Comparison of ENCODE assay signal across 8 cellular contexts in genomic region chr19:58021541-58022282, GRCh38. TPM values are rescaled to one million over a fixed set of nuclear protein-coding genes. Genes with fewer than 3 reads are reported as not detected.
DNase-seq lines count a peak whose midpoint lies in the region; ATAC-seq and TF ChIP-seq lines count a peak whose summit lies in the region.

No MANE protein-coding gene starts in this region.

- peak overlapping the region; percentile 46 for H2AFZ ChIP-seq in SU-DHL-6 (ENCODE audit: low read depth, low read length, severe bottlenecking)

- H3K27me3 ChIP-seq in SU-DHL-6 (ENCODE audit: low read length), result no peaks in the 10 kb centered on the region
- H3K27me3 ChIP-seq in tibial artery, result peaks cover 0 to 3% of the 10 kb centered on the region in 2 donors

- H3K79me2 ChIP-seq in SU-DHL-6 (ENCODE audit: insufficient read depth, low read length), result no peaks in the 10 kb centered on the region

- no peaks in the 10 kb centered on the region for H3F3A ChIP-seq in SU-DHL-6 (ENCODE audit: insufficient read depth)

- intact Hi-C loops in tibial artery (cut with DNase I; ENCODE audit: low total_unique reads), result loop anchor here (1.0 kb wide), 1 partner anchor 133 kb away; no protein-coding TSS in a partner anchor

- H3K4me1 ChIP-seq in tibial artery, result no peaks in the 10 kb centered on the region

- H3K27ac ChIP-seq in C4-2B (no peak overlapping the region), SU-DHL-6 (ENCODE audit: low read depth, low read length) (no peak overlapping the region), tibial artery (no peak overlapping the region)

- no peak overlapping the region for H3K4me3 ChIP-seq in SU-DHL-6 (ENCODE audit: insufficient read depth, low read length, poor library complexity, severe bottlenecking)
- H3K4me3 ChIP-seq in tibial artery, result no peak overlapping the region

- H3K9me3 ChIP-seq in SU-DHL-6 (ENCODE audit: insufficient read depth, low read length) (no peaks in the 10 kb centered on the region), tibial artery (peaks cover 0 to 5% (median 0%) of the 10 kb centered on the region in 3 donors)

- H4K20me1 ChIP-seq in SU-DHL-6 (ENCODE audit: low read depth, low read length), result no peaks in the 10 kb centered on the region

- ATAC-seq in HG02870 (IDR thresholded peaks at IDR 0.05; ENCODE audit: unreplicated experiment), result no peak

- no peaks in the 10 kb centered on the region for H3K9me2 ChIP-seq in SU-DHL-6 (replicated peaks; ENCODE audit: insufficient read depth, low read length)

- TF ChIP-seq CTCF in C4-2B (conservative IDR thresholded peaks at IDR 0.05) (peak; percentile 68), SU-DHL-6 (IDR thresholded peaks at IDR 0.05; ENCODE audit: insufficient read depth, low read length, poor library complexity, severe bottlenecking) (peak; percentile 14), tibial artery (IDR thresholded peaks at IDR 0.05) (peak; percentile 60 to 75)

- no peak overlapping the region for H3K9ac ChIP-seq in SU-DHL-6 (ENCODE audit: low read length)

- DNase-seq in HT1080 (ENCODE audit: low read depth) (peak; percentile 20), lung microvascular endothelial cell (ENCODE audit: low read depth in 2 of 2) (peak; percentile 27), tibial artery (peak in 1 of 2 donors; percentile 50), NCI-H226 (no peak)
- DNase-seq in effector CD4-positive, alpha-beta T cell, result peak; percentile 15

- H3K36me3 ChIP-seq in SU-DHL-6 (ENCODE audit: low read length) (no peaks in the 10 kb centered on the region), tibial artery (peaks cover 0 to 4% (median 0%) of the 10 kb centered on the region in 3 donors)

- no peak overlapping the region for H3K4me2 ChIP-seq in SU-DHL-6 (ENCODE audit: low read depth, low read length, poor library complexity, severe bottlenecking)

RNA-seq across cellular contexts. Expression of gene ZSCAN1, which starts 12.1 kb away (rescaled TPM):
- not detected in 2 replicates for total RNA-seq in HT1080 (2014; rRNA removed; shearing (Covaris generic))
- polyA plus RNA-seq in HT1080 (2015; cell fraction: cytosol; rRNA removed), result not detected in 2 replicates
- not detected in 2 replicates for polyA plus RNA-seq in HT1080 (2015; cell fraction: nucleus; rRNA removed)
- total RNA-seq in lung microvascular endothelial cell, result 0.20 TPM in 1 of 2 replicates, not detected in the other

RNA-seq across cellular contexts. Expression of gene ZNF606, which starts 19.1 kb away (rescaled TPM):
- 6.8 and 16.9 TPM in 2 replicates for total RNA-seq in HT1080 (2014; rRNA removed; shearing (Covaris generic))
- polyA plus RNA-seq in HT1080 (2015; cell fraction: cytosol; rRNA removed), result 4.3 and 4.6 TPM in 2 replicates
- 8.1 and 13.9 TPM in 2 replicates for polyA plus RNA-seq in HT1080 (2015; cell fraction: nucleus; rRNA removed)
- 5.2 and 8.7 TPM in 2 replicates for total RNA-seq in lung microvascular endothelial cell

RNA-seq across cellular contexts. Expression of gene ZNF135, which starts 37.4 kb away (rescaled TPM):
- 0.03 TPM in 1 of 2 replicates, not detected in the other for total RNA-seq in HT1080 (2014; rRNA removed; shearing (Covaris generic))
- not detected in 2 replicates for polyA plus RNA-seq in HT1080 (2015; cell fraction: cytosol; rRNA removed)
- polyA plus RNA-seq in HT1080 (2015; cell fraction: nucleus; rRNA removed), result not detected in 2 replicates
- total RNA-seq in lung microvascular endothelial cell, result 0.65 and 2.8 TPM in 2 replicates

RNA-seq across cellular contexts. Expression of gene C19orf18, which starts 47.4 kb away (rescaled TPM):
- not detected in 2 replicates for total RNA-seq in HT1080 (2014; rRNA removed; shearing (Covaris generic))
- polyA plus RNA-seq in HT1080 (2015; cell fraction: cytosol; rRNA removed), result not detected in 2 replicates
- not detected in 2 replicates for polyA plus RNA-seq in HT1080 (2015; cell fraction: nucleus; rRNA removed)
- not detected in 2 replicates for total RNA-seq in lung microvascular endothelial cell

Comparison
In these comparisons a context has a peak if more than half of its experiments do, and no peak if none do; other contexts are left out.
1. CTCF ChIP-seq: peak in every context shown above with its lines; median percentile 68 in C4-2B; 68 in tibial artery; 14 in SU-DHL-6.